Comparison of ENCODE assay signal across 9 cellular contexts in genomic region chr13:32001392-32001768, GRCh38. TPM values are rescaled to one million over a fixed set of nuclear protein-coding genes. Genes with fewer than 3 reads are reported as not detected.
A peak's percentile ranks its signal among the peaks of the same experiment; 100 is the strongest.
DNase-seq lines count a peak whose midpoint lies in the region; ATAC-seq and TF ChIP-seq lines count a peak whose summit lies in the region.
"Had no signal": no experiment of that assay in that cellular context is flagged by ENCODE, and none has a peak within 500 bp of the region (broad histone marks: within the 10 kb centered on the region; RNA-seq: fewer than 3 reads in every experiment).

No MANE protein-coding gene starts in this region.

- DNase-seq in GM03348 (ENCODE audit: low spot score) (peak; percentile 78), SHP77 (lab: John Stamatoyannopoulos, UW) (peak; percentile 16 to 49), fibroblast of lung (ENCODE audit: low read depth in 2 of 2) (peak; percentile 32 to 54), osteocyte (ENCODE audit: extremely low spot score, unreplicated experiment) (no peak), NCI-H1048 (lab: John Stamatoyannopoulos, UW) (no peak)
- DNase-seq: activated T-cell treated with anti-CD3 and anti-CD28 coated beads, Interleukin-2, amount 50 U/mL, for 4 hours had no signal

- H3K4me3 Mint-ChIP-seq in osteocyte (ENCODE audit: unreplicated experiment), result no peak overlapping the region
- H3K4me3 Mint-ChIP-seq: activated T-cell treated with anti-CD3 and anti-CD28 coated beads, Interleukin-2, amount 50 U/mL, for 4 hours had no signal

- H3K36me3 Mint-ChIP-seq in osteocyte (ENCODE audit: unreplicated experiment), result no peaks in the 10 kb centered on the region

- no peaks in the 10 kb centered on the region for H3K79me2 ChIP-seq in fibroblast of lung (ENCODE audit: control insufficient read depth, insufficient read depth, low read length)

- no peaks in the 10 kb centered on the region for H3K9me3 Mint-ChIP-seq in osteocyte (ENCODE audit: unreplicated experiment)
- H3K9me3 Mint-ChIP-seq: activated T-cell treated with anti-CD3 and anti-CD28 coated beads, Interleukin-2, amount 50 U/mL, for 4 hours had no signal

- H3K9me3 ChIP-seq in fibroblast of lung (ENCODE audit: control insufficient read depth, insufficient read depth, low read depth, low read length), result no peaks in the 10 kb centered on the region

- ATAC-seq in GM19351 (IDR thresholded peaks at IDR 0.05; ENCODE audit: unreplicated experiment) (peak; percentile 94), HG03432 (IDR thresholded peaks at IDR 0.05; ENCODE audit: unreplicated experiment) (peak; percentile 82), GM21447 (IDR thresholded peaks at IDR 0.05; ENCODE audit: unreplicated experiment) (no peak)

- H3K4me1 ChIP-seq in fibroblast of lung (ENCODE audit: control insufficient read depth, extremely low read depth, insufficient read depth, low read length), result no peaks in the 10 kb centered on the region

- H3K4me3 ChIP-seq in fibroblast of lung (replicated peaks in 1 of 4; ENCODE audit: control extremely low read depth in 1 of 4, insufficient read depth in 1 of 4, low read depth in 3 of 4, low read length in 4 of 4), result no peak overlapping the region

- H3K4me2 ChIP-seq in fibroblast of lung (ENCODE audit: extremely low read depth, insufficient read depth, low read length), result no peak overlapping the region

- no peak overlapping the region for H3K9ac ChIP-seq in fibroblast of lung (ENCODE audit: insufficient read depth, low read length)

- H3K36me3 ChIP-seq in fibroblast of lung (ENCODE audit: control insufficient read depth, insufficient read depth, low read length), result no peaks in the 10 kb centered on the region

- TF ChIP-seq CTCF in fibroblast of lung (conservative IDR thresholded peaks at IDR 0.05 in 1 of 2, IDR thresholded peaks at IDR 0.05 in 1 of 2; ENCODE audit: low read depth in 1 of 2, low read length in 2 of 2) (peak; percentile 51 to 55), osteocyte (IDR thresholded peaks at IDR 0.05) (peak; percentile 55)

- H3K4me1 Mint-ChIP-seq in osteocyte (ENCODE audit: unreplicated experiment), result no peaks in the 10 kb centered on the region

- no peak overlapping the region for H3K27ac Mint-ChIP-seq in osteocyte (ENCODE audit: unreplicated experiment)

- H4K20me1 ChIP-seq in fibroblast of lung (ENCODE audit: control insufficient read depth, extremely low read depth, insufficient read depth, low read length), result no peaks in the 10 kb centered on the region

- no peak overlapping the region for H3K27ac ChIP-seq in fibroblast of lung (ENCODE audit: insufficient read depth, low read length)

- H3K27me3 Mint-ChIP-seq in osteocyte (ENCODE audit: unreplicated experiment), result peaks cover 10% of the 10 kb centered on the region

- H2AFZ ChIP-seq in fibroblast of lung (ENCODE audit: low read length), result no peak overlapping the region

- H3K27me3 ChIP-seq in fibroblast of lung (ENCODE audit: control insufficient read depth, insufficient read depth, low read length), result no peaks in the 10 kb centered on the region

RNA-seq across cellular contexts. Expression of gene FRY, which starts 30.2 kb away (rescaled TPM):
- total RNA-seq in fibroblast of lung (4.1 and 18.3 TPM in 2 replicates), osteocyte (1.1 and 2.0 TPM in 2 replicates)
- polyA plus RNA-seq in fibroblast of lung, result 6.8 and 8.8 TPM in 2 replicates
- 10.1 and 14.2 TPM in 2 replicates for polyA plus RNA-seq in fibroblast of lung (2012)
- polyA minus RNA-seq in fibroblast of lung (ENCODE audit: low replicate concordance), result 22.0 and 38.2 TPM in 2 replicates

Comparison
In these comparisons a context has a peak if more than half of its experiments do, and no peak if none do; other contexts are left out.
1. DNase-seq: peak in GM03348 (single experiment), SHP77 (2 of 2) and fibroblast of lung (2 of 2); none in osteocyte (single experiment) and NCI-H1048 (single experiment).